Comparison of ENCODE assay signal across 26 cellular contexts in genomic region chr7:17870406-17870805, GRCh38.
"Had no signal": no experiment of that assay in that cellular context is flagged by ENCODE, and none has a peak within 500 bp of the region (broad histone marks: within the 10 kb centered on the region; RNA-seq: fewer than 3 reads in every experiment).

No MANE protein-coding gene starts in this region.

- H3K9me3 ChIP-seq: ovary, right lobe of liver, sigmoid colon, thyroid gland, upper lobe of left lung had no signal

- H3K27ac ChIP-seq: neural progenitor cell, ovary, parathyroid adenoma, psoas muscle, right lobe of liver, sigmoid colon, stomach, thoracic aorta, thyroid gland, tibial nerve, upper lobe of left lung, vagina had no signal

- H3K36me3 ChIP-seq: ovary had no signal

- H3K4me3 ChIP-seq: neural progenitor cell, ovary, psoas muscle, right lobe of liver, sigmoid colon, stomach, thoracic aorta, thyroid gland, tibial nerve, upper lobe of left lung, vagina had no signal

- H3K27ac Mint-ChIP-seq: nephron; neural progenitor cell; stimulated activated effector memory CD8-positive, alpha-beta T cell treated with anti-CD3 and anti-CD28 coated beads, Interleukin-12 subunit alpha, Interleukin-12 subunit beta, amount 100 ng/mL, for 72 hours; stimulated activated naive B cell treated with anti-CD40 and anti-IgM and Interleukin-4, amounts not matched to agents 10 μg/mL and 1 μg/mL and 100 μg/mL, for 72 hours; stimulated activated naive CD8-positive, alpha-beta T cell treated with anti-CD3 and anti-CD28 coated beads, Interleukin-15, Interleukin-2, amounts not matched to agents 100 ng/mL and 50 ng/mL, for 24 hours had no signal

- ATAC-seq: psoas muscle; right cardiac atrium; right lobe of liver; stimulated activated effector memory CD8-positive, alpha-beta T cell treated with anti-CD3 and anti-CD28 coated beads, Interleukin-12 subunit alpha, Interleukin-12 subunit beta, amount 100 ng/mL, for 72 hours; stimulated activated naive B cell treated with anti-CD40 and anti-IgM and Interleukin-4, amounts not matched to agents 10 μg/mL and 1 μg/mL and 100 μg/mL, for 72 hours had no signal

- DNase-seq: occipital lobe; ovary; posterior cingulate gyrus; psoas muscle; right cardiac atrium; right lobe of liver; sigmoid colon; small intestine; stimulated activated CD4-positive, alpha-beta T cell treated with anti-CD3 and anti-CD28 coated beads, Interleukin-15, amount 100 ng/mL, for 24 hours; stimulated activated CD4-positive, alpha-beta T cell treated with anti-CD3 and anti-CD28 coated beads, Interleukin-2, amount 100 ng/mL, for 24 hours; stimulated activated CD4-positive, alpha-beta T cell treated with anti-CD3 and anti-CD28 coated beads, Interleukin-2, amount 100 ng/mL, for 48 hours; stimulated activated CD4-positive, alpha-beta T cell treated with anti-CD3 and anti-CD28 coated beads, Interleukin-4, amount 100 ng/mL, for 24 hours; stimulated activated naive B cell treated with anti-CD40 and anti-IgM and Interleukin-4, amounts not matched to agents 10 μg/mL and 1 μg/mL and 100 μg/mL, for 72 hours; stimulated activated naive CD4-positive, alpha-beta T cell treated with Interleukin-2 at 50 U/mL for 16 hours; stomach; thyroid gland; trophoblast cell; upper lobe of left lung had no signal

- H3K9ac ChIP-seq: neural progenitor cell, parathyroid adenoma had no signal
